ENCODE assay signal across 8 cellular contexts in the genomic region with DNA sequence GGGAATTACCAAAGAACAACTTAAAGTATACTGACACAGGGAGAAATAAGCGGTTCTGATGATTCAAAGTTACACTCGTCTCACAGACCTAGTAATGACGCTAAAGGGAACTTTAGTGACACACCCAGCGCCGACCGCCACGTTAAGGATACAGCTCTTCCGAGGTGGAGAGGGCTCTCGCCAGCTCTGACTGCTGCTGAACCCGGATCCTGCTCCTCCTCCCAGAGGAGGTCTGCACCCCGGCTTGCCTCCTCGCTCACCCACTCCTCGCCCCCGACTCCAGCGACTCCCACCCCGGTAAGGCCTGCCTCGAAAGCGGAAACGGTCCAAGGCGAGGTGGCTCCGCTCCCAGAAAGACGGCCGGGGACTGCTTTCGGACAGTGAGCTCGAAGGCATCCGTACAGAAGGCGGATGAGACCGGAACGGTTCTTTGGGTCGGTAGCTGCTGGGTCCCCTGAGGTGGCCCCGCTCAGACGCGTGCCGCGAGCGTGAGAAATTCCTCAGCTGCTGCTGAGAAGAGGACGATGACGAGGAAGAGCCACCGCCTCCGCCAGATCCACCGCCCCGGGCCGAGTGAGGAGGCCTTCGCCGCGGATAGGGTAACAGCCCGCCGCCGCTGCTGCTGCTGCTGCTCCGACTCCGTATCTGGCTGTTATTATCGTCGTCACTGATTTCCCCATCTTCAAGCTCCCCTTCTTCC. TPM values are rescaled to one million over a fixed set of nuclear protein-coding genes. Genes with fewer than 3 reads are reported as not detected.
DNase-seq lines count a peak whose midpoint lies in the region; ATAC-seq lines count a peak whose summit lies in the region.

No MANE protein-coding gene starts in this region.

- CTCF ChIA-PET in activated CD8-positive, alpha-beta T cell treated with anti-CD3 and anti-CD28 coated beads, Interleukin-2, amount 10 ng/mL, durations not matched to agents 7 days and 5 days (lab: Charles Lee) = interaction anchor here (0.8 to 4.2 kb wide), 10 partner anchors 9 to 179 kb away, joined by 3 to 41 read pairs (median 6); a partner anchor contains a TSS

- H3K9me3 Mint-ChIP-seq in activated CD8-positive, alpha-beta T cell treated with anti-CD3 and anti-CD28 coated beads, Interleukin-2, amount 10 ng/mL, durations not matched to agents 7 days and 5 days (ENCODE audit: insufficient read depth) = no peaks in the 10 kb centered on the region

- POLR2A ChIA-PET in activated CD8-positive, alpha-beta T cell treated with anti-CD3 and anti-CD28 coated beads, Interleukin-2, amount 10 ng/mL, durations not matched to agents 7 days and 5 days (lab: Charles Lee) = interaction anchor here (0.9 to 3.0 kb wide), 19 partner anchors 8 to 176 kb away, joined by 4 to 101 read pairs (median 6); a partner anchor contains a TSS

- H3K36me3 Mint-ChIP-seq in activated CD8-positive, alpha-beta T cell treated with anti-CD3 and anti-CD28 coated beads, Interleukin-2, amount 10 ng/mL, durations not matched to agents 7 days and 5 days (ENCODE audit: low read depth) = peaks cover 43% of the 10 kb centered on the region

- peak overlapping the region; percentile 100 for H3K27ac Mint-ChIP-seq in activated CD8-positive, alpha-beta T cell treated with anti-CD3 and anti-CD28 coated beads, Interleukin-2, amount 10 ng/mL, durations not matched to agents 7 days and 5 days

- peaks cover 40% of the 10 kb centered on the region for H3K4me1 Mint-ChIP-seq in activated CD8-positive, alpha-beta T cell treated with anti-CD3 and anti-CD28 coated beads, Interleukin-2, amount 10 ng/mL, durations not matched to agents 7 days and 5 days (ENCODE audit: low read depth)

- ATAC-seq in HG02870 (IDR thresholded peaks at IDR 0.05; ENCODE audit: unreplicated experiment) = peak; percentile 25
- ATAC-seq in activated CD8-positive, alpha-beta T cell treated with anti-CD3 and anti-CD28 coated beads, Interleukin-2, amount 10 ng/mL, durations not matched to agents 7 days and 5 days = peak; percentile 46

- H3K27me3 Mint-ChIP-seq in activated CD8-positive, alpha-beta T cell treated with anti-CD3 and anti-CD28 coated beads, Interleukin-2, amount 10 ng/mL, durations not matched to agents 7 days and 5 days (ENCODE audit: low read depth) = no peaks in the 10 kb centered on the region

- DNase-seq in DMS79 treated with DMSO at 0.1 percent for 48 hours (lab: John Stamatoyannopoulos, UW) = peak; percentile 6
- no peak for DNase-seq in DMS79 (lab: John Stamatoyannopoulos, UW)
- DNase-seq in NCI-H226 = peak; percentile 40
- peak; percentile 74 for DNase-seq in activated CD8-positive, alpha-beta T cell treated with anti-CD3 and anti-CD28 coated beads, Interleukin-2, amount 10 ng/mL, durations not matched to agents 7 days and 5 days
- DNase-seq in effector CD8-positive, alpha-beta T cell (lab: John Stamatoyannopoulos, UW) = peak; percentile 51
- DNase-seq in mesenteric fat pad (ENCODE audit: low spot score) = peak; percentile 92
- peak; percentile 42 for DNase-seq in stimulated activated CD8-positive, alpha-beta memory T cell treated with anti-CD3 and anti-CD28 coated beads, Interleukin-15, amount 100 ng/mL, for 1 hour (ENCODE audit: low read depth)

- peak overlapping the region; percentile 98 for H3K4me3 Mint-ChIP-seq in activated CD8-positive, alpha-beta T cell treated with anti-CD3 and anti-CD28 coated beads, Interleukin-2, amount 10 ng/mL, durations not matched to agents 7 days and 5 days

RNA-seq across cellular contexts. Expression of a gene that starts 0.6 kb away (rescaled TPM):
- 10 to 100 TPM; 45.9 to 49.9 TPM for total RNA-seq in activated CD8-positive, alpha-beta T cell treated with anti-CD3 and anti-CD28 coated beads, Interleukin-2, amount 10 ng/mL, durations not matched to agents 7 days and 5 days
- 51.5 TPM for total RNA-seq in mesenteric fat pad

RNA-seq across cellular contexts. Expression of a gene that starts 1.1 kb away (rescaled TPM):
- 1 to 10 TPM; 3.5 to 5.2 TPM for total RNA-seq in activated CD8-positive, alpha-beta T cell treated with anti-CD3 and anti-CD28 coated beads, Interleukin-2, amount 10 ng/mL, durations not matched to agents 7 days and 5 days
- total RNA-seq in mesenteric fat pad = 10.1 TPM

RNA-seq across cellular contexts. Expression of a gene that starts 22.9 kb away (rescaled TPM):
- total RNA-seq in activated CD8-positive, alpha-beta T cell treated with anti-CD3 and anti-CD28 coated beads, Interleukin-2, amount 10 ng/mL, durations not matched to agents 7 days and 5 days = 10 to 100 TPM; 22.1 to 23.9 TPM
- total RNA-seq in mesenteric fat pad = 24.9 TPM
